Comparison of ENCODE assay signal across 12 cellular contexts in genomic region chr3:36906504-36907149, GRCh38. TPM values are rescaled to one million over a fixed set of nuclear protein-coding genes. Genes with fewer than 3 reads are reported as not detected.
DNase-seq lines count a peak whose midpoint lies in the region; ATAC-seq and TF ChIP-seq lines count a peak whose summit lies in the region.
"Had no signal": no experiment of that assay in that cellular context is flagged by ENCODE, and none has a peak within 500 bp of the region (broad histone marks: within the 10 kb centered on the region; RNA-seq: fewer than 3 reads in every experiment).

No MANE protein-coding gene starts in this region.

- H3K4me1 Mint-ChIP-seq in activated T-cell treated with anti-CD3 and anti-CD28 coated beads, Interleukin-2, amount 50 U/mL, for 72 hours (ENCODE audit: low read depth), result peaks cover 78% of the 10 kb centered on the region
- peaks cover 59% of the 10 kb centered on the region for H3K4me1 Mint-ChIP-seq in activated CD8-positive, alpha-beta T cell treated with anti-CD3 and anti-CD28 coated beads for 36 hours (ENCODE audit: low read depth)

- H3K9me3 Mint-ChIP-seq in activated T-cell treated with anti-CD3 and anti-CD28 coated beads, Interleukin-2, amount 50 U/mL, for 72 hours, result no peaks in the 10 kb centered on the region
- H3K9me3 Mint-ChIP-seq in activated CD8-positive, alpha-beta T cell treated with anti-CD3 and anti-CD28 coated beads for 36 hours, result no peaks in the 10 kb centered on the region

- peak overlapping the region; percentile 97 for H3K27ac Mint-ChIP-seq in activated T-cell treated with anti-CD3 and anti-CD28 coated beads, Interleukin-2, amount 50 U/mL, for 72 hours
- H3K27ac Mint-ChIP-seq in activated CD8-positive, alpha-beta T cell treated with anti-CD3 and anti-CD28 coated beads for 36 hours, result peak overlapping the region; percentile 75

- H3K4me3 Mint-ChIP-seq in activated T-cell treated with anti-CD3 and anti-CD28 coated beads, Interleukin-2, amount 50 U/mL, for 72 hours, result peak overlapping the region; percentile 44 to 89
- peak overlapping the region; percentile 63 for H3K4me3 Mint-ChIP-seq in activated CD8-positive, alpha-beta T cell treated with anti-CD3 and anti-CD28 coated beads for 36 hours

- H3K27me3 Mint-ChIP-seq in activated T-cell treated with anti-CD3 and anti-CD28 coated beads, Interleukin-2, amount 50 U/mL, for 72 hours (ENCODE audit: low read depth), result peaks cover 7% of the 10 kb centered on the region
- no peaks in the 10 kb centered on the region for H3K27me3 Mint-ChIP-seq in activated CD8-positive, alpha-beta T cell treated with anti-CD3 and anti-CD28 coated beads for 36 hours

- H3K4me3 ChIP-seq in fibroblast of villous mesenchyme (ENCODE audit: low read depth, low read length), result no peak overlapping the region

- no peak for TF ChIP-seq CTCF in activated CD8-positive, alpha-beta T cell treated with anti-CD3 and anti-CD28 coated beads for 36 hours (IDR thresholded peaks at IDR 0.05)
- TF ChIP-seq CTCF in fibroblast of villous mesenchyme (IDR thresholded peaks at IDR 0.05; ENCODE audit: insufficient read depth, low read depth, low read length), result no peak

- intact Hi-C loops in activated CD8-positive, alpha-beta T cell treated with anti-CD3 and anti-CD28 coated beads for 36 hours (cut with micrococcal nuclease), result loop anchor here (5.0 kb wide), 1 partner anchor 51 kb away; no protein-coding TSS in a partner anchor

- no peak for DNase-seq in activated T-cell treated with anti-CD3 and anti-CD28 coated beads, Interleukin-2, amount 50 U/mL, for 72 hours
- no peak for DNase-seq in activated T-cell treated with anti-CD3 and anti-CD28 coated beads, Interleukin-2, amount 50 U/mL, for 1 hour
- DNase-seq in activated CD8-positive, alpha-beta T cell treated with anti-CD3 and anti-CD28 coated beads for 36 hours, result no peak
- DNase-seq in fibroblast of villous mesenchyme (ENCODE audit: low read depth) (peak; percentile 89), stromal cell of bone marrow (ENCODE audit: low read depth) (peak; percentile 27)
- DNase-seq in stimulated activated CD4-positive, alpha-beta T cell treated with anti-CD3 and anti-CD28 coated beads, Interleukin-2, amount 100 ng/mL, for 48 hours, result no peak
- DNase-seq: amygdala, GOT3, NCI-H524, posterior cingulate gyrus had no signal

- CTCF ChIA-PET in activated CD8-positive, alpha-beta T cell treated with anti-CD3 and anti-CD28 coated beads for 36 hours (lab: Charles Lee), result interaction anchor here (0.9 to 7.3 kb wide), 7 partner anchors 12 to 83 kb away, joined by 3 to 49 read pairs (median 4); no protein-coding TSS in a partner anchor

- peaks cover 0 to 4% of the 10 kb centered on the region in 2 donors for H3K36me3 Mint-ChIP-seq in activated T-cell treated with anti-CD3 and anti-CD28 coated beads, Interleukin-2, amount 50 U/mL, for 72 hours (ENCODE audit: insufficient read depth in 2 of 2)
- H3K36me3 Mint-ChIP-seq in activated CD8-positive, alpha-beta T cell treated with anti-CD3 and anti-CD28 coated beads for 36 hours (ENCODE audit: low read depth), result peaks cover 4% of the 10 kb centered on the region

- POLR2A ChIA-PET in activated CD8-positive, alpha-beta T cell treated with anti-CD3 and anti-CD28 coated beads for 36 hours (lab: Charles Lee), result interaction anchor here (1.2 to 1.9 kb wide), 3 partner anchors 12 to 30 kb away, joined by 3 to 6 read pairs (median 5); no protein-coding TSS in a partner anchor

- ATAC-seq in activated T-cell treated with anti-CD3 and anti-CD28 coated beads, Interleukin-2, amount 50 U/mL, for 72 hours (replicated peaks in 1 of 2), result peak in 1 of 2 donors; percentile 7
- ATAC-seq in activated CD8-positive, alpha-beta T cell treated with anti-CD3 and anti-CD28 coated beads for 36 hours, result no peak
- no peak for ATAC-seq in HG03442 (IDR thresholded peaks at IDR 0.05; ENCODE audit: unreplicated experiment)
- ATAC-seq in GM21360 (IDR thresholded peaks at IDR 0.05; ENCODE audit: unreplicated experiment), result no peak

RNA-seq across cellular contexts. Expression of gene TRANK1, which starts 38.2 kb away (rescaled TPM):
- 10 to 100 TPM; 19.1 to 25.8 TPM for total RNA-seq in activated T-cell treated with anti-CD3 and anti-CD28 coated beads, Interleukin-2, amount 50 U/mL, for 72 hours
- total RNA-seq in activated CD8-positive, alpha-beta T cell treated with anti-CD3 and anti-CD28 coated beads for 36 hours, result 10 to 100 TPM; 16.0 to 17.4 TPM
- total RNA-seq in fibroblast of villous mesenchyme, result 11.6 and 13.4 TPM in 2 replicates

Comparison
In these comparisons a context has a peak if more than half of its experiments do, and no peak if none do; other contexts are left out.
1. DNase-seq: peak in fibroblast of villous mesenchyme (single experiment) and stromal cell of bone marrow (single experiment); none in activated T-cell treated with anti-CD3 and anti-CD28 coated beads, Interleukin-2, amount 50 U/mL, for 72 hours (0 of 2), activated T-cell treated with anti-CD3 and anti-CD28 coated beads, Interleukin-2, amount 50 U/mL, for 1 hour (single experiment), activated CD8-positive, alpha-beta T cell treated with anti-CD3 and anti-CD28 coated beads for 36 hours (single experiment) and stimulated activated CD4-positive, alpha-beta T cell treated with anti-CD3 and anti-CD28 coated beads, Interleukin-2, amount 100 ng/mL, for 48 hours (0 of 2).